1 cellular context compared by ENCODE assay signal in the genomic region with DNA sequence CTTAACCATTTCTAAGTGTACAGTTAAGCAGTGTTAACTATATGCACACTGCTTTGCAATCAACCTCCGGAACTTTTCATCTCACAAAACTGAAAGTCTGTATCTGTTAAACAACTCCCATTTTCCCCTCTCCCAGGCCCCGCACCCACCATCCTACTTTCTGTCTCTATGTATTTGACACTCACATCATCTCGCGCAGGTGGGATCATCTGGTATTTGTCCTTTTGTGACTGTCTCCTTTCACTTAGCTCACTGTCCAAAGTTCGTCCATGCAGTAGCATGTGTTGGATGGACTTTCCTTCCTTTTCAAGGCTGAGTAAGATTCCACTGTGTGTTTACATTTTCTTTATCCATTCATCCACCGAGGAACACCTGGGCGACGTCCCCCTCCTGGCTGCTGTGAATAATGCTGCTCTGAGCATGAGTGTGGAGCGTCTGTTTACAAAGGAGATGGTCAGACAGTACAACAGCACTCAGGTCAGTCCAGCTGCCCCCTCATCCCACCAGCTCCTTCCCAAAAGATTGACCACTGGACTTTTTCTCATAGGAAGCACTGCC.
TF ChIP-seq lines count a peak whose summit lies in the region.

No MANE protein-coding gene starts in this region.

TF ChIP-seq in HepG2, 621 proteins besides CTCF, POLR2A, EP300 and RAD21 (continued from another document and continues in another):
- TF ChIP-seq, protein P1, sequence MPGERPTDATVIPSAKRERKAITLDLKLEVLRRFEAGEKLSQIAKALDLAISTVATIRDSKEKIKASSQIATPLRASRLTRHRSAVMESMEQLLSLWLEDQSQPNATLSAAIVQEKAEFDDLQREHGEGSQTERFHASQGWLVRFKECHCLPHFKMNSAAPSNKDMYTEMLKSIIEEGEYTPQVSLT (CRISPR knock-in tag; IDR thresholded peaks at IDR 0.05; ENCODE audit: borderline replicate concordance, low read depth), result no peak
- TF ChIP-seq SMAD1 (CRISPR knock-in tag; IDR thresholded peaks at IDR 0.05; ENCODE audit: borderline replicate concordance, low read depth) (no peak), ZNF572 (CRISPR knock-in tag; IDR thresholded peaks at IDR 0.05) (no peak), ZNF616 (CRISPR knock-in tag; IDR thresholded peaks at IDR 0.05; ENCODE audit: low read depth) (no peak), ZNF773 (CRISPR knock-in tag; IDR thresholded peaks at IDR 0.05; ENCODE audit: borderline replicate concordance) (no peak), ZC3H4 (CRISPR knock-in tag; IDR thresholded peaks at IDR 0.05; ENCODE audit: borderline replicate concordance) (no peak), ZKSCAN5 (CRISPR knock-in tag; IDR thresholded peaks at IDR 0.05) (no peak), HCFC1 (IDR thresholded peaks at IDR 0.05; ENCODE audit: low read depth, low read length) (no peak), ZNF207 (IDR thresholded peaks at IDR 0.05; ENCODE audit: borderline replicate concordance) (no peak), ZNF788 (CRISPR knock-in tag; IDR thresholded peaks at IDR 0.05; ENCODE audit: borderline replicate concordance) (peak; percentile 81; the same call in 1 of the 2 replicates), ZNF430 (CRISPR knock-in tag; IDR thresholded peaks at IDR 0.05) (no peak), TEAD3 (CRISPR knock-in tag; optimal IDR thresholded peaks at IDR 0.05; ENCODE audit: borderline replicate concordance) (peak; percentile 91), CREM (IDR thresholded peaks at IDR 0.05) (peak; percentile 59; the same call in 1 of the 2 replicates), CREM (CRISPR knock-in tag; IDR thresholded peaks at IDR 0.05) (no peak), SMC3 (IDR thresholded peaks at IDR 0.05; ENCODE audit: low read length) (peak; percentile 63), ZC3H13 (CRISPR knock-in tag; IDR thresholded peaks at IDR 0.05) (0 out of 2 replicates have a peak, but pooled peaks have one; percentile 23), MIER2 (CRISPR knock-in tag; IDR thresholded peaks at IDR 0.05) (0 out of 2 replicates have a peak, but pooled peaks have one; percentile 35), AGO2 (optimal IDR thresholded peaks at IDR 0.05; ENCODE audit: low read depth, low read length) (no peak), ZNF674 (CRISPR knock-in tag; IDR thresholded peaks at IDR 0.05; ENCODE audit: low read depth) (no peak), ZNF549 (CRISPR knock-in tag; IDR thresholded peaks at IDR 0.05) (no peak), FOXA1 (IDR thresholded peaks at IDR 0.05) (no peak), FOXA1 (CRISPR knock-in tag; IDR thresholded peaks at IDR 0.05) (peak; percentile 93), ZNF562 (CRISPR knock-in tag; IDR thresholded peaks at IDR 0.05; ENCODE audit: borderline replicate concordance) (no peak), RFX1 (IDR thresholded peaks at IDR 0.05) (no peak), ZNF83 (CRISPR knock-in tag; IDR thresholded peaks at IDR 0.05; ENCODE audit: borderline replicate concordance) (no peak), ZNF605 (CRISPR knock-in tag; IDR thresholded peaks at IDR 0.05) (no peak), ZNF644 (CRISPR knock-in tag; IDR thresholded peaks at IDR 0.05; ENCODE audit: low read depth) (peak; percentile 62)
- TF ChIP-seq, protein P2, sequence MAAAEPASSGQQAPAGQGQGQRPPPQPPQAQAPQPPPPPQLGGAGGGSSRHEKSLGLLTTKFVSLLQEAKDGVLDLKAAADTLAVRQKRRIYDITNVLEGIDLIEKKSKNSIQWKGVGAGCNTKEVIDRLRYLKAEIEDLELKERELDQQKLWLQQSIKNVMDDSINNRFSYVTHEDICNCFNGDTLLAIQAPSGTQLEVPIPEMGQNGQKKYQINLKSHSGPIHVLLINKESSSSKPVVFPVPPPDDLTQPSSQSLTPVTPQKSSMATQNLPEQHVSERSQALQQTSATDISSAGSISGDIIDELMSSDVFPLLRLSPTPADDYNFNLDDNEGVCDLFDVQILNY (CRISPR knock-in tag; conservative IDR thresholded peaks at IDR 0.05), result no peak
- TF ChIP-seq, protein P3, sequence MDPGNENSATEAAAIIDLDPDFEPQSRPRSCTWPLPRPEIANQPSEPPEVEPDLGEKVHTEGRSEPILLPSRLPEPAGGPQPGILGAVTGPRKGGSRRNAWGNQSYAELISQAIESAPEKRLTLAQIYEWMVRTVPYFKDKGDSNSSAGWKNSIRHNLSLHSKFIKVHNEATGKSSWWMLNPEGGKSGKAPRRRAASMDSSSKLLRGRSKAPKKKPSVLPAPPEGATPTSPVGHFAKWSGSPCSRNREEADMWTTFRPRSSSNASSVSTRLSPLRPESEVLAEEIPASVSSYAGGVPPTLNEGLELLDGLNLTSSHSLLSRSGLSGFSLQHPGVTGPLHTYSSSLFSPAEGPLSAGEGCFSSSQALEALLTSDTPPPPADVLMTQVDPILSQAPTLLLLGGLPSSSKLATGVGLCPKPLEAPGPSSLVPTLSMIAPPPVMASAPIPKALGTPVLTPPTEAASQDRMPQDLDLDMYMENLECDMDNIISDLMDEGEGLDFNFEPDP (CRISPR knock-in tag; conservative IDR thresholded peaks at IDR 0.05), result no peak
- TF ChIP-seq, protein P4, sequence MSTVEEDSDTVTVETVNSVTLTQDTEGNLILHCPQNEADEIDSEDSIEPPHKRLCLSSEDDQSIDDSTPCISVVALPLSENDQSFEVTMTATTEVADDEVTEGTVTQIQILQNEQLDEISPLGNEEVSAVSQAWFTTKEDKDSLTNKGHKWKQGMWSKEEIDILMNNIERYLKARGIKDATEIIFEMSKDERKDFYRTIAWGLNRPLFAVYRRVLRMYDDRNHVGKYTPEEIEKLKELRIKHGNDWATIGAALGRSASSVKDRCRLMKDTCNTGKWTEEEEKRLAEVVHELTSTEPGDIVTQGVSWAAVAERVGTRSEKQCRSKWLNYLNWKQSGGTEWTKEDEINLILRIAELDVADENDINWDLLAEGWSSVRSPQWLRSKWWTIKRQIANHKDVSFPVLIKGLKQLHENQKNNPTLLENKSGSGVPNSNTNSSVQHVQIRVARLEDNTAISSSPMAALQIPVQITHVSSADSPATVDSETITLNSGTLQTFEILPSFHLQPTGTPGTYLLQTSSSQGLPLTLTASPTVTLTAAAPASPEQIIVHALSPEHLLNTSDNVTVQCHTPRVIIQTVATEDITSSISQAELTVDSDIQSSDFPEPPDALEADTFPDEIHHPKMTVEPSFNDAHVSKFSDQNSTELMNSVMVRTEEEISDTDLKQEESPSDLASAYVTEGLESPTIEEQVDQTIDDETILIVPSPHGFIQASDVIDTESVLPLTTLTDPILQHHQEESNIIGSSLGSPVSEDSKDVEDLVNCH (CRISPR knock-in tag; IDR thresholded peaks at IDR 0.05), result no peak
- TF ChIP-seq, protein P5, sequence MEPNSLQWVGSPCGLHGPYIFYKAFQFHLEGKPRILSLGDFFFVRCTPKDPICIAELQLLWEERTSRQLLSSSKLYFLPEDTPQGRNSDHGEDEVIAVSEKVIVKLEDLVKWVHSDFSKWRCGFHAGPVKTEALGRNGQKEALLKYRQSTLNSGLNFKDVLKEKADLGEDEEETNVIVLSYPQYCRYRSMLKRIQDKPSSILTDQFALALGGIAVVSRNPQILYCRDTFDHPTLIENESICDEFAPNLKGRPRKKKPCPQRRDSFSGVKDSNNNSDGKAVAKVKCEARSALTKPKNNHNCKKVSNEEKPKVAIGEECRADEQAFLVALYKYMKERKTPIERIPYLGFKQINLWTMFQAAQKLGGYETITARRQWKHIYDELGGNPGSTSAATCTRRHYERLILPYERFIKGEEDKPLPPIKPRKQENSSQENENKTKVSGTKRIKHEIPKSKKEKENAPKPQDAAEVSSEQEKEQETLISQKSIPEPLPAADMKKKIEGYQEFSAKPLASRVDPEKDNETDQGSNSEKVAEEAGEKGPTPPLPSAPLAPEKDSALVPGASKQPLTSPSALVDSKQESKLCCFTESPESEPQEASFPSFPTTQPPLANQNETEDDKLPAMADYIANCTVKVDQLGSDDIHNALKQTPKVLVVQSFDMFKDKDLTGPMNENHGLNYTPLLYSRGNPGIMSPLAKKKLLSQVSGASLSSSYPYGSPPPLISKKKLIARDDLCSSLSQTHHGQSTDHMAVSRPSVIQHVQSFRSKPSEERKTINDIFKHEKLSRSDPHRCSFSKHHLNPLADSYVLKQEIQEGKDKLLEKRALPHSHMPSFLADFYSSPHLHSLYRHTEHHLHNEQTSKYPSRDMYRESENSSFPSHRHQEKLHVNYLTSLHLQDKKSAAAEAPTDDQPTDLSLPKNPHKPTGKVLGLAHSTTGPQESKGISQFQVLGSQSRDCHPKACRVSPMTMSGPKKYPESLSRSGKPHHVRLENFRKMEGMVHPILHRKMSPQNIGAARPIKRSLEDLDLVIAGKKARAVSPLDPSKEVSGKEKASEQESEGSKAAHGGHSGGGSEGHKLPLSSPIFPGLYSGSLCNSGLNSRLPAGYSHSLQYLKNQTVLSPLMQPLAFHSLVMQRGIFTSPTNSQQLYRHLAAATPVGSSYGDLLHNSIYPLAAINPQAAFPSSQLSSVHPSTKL (CRISPR knock-in tag; IDR thresholded peaks at IDR 0.05), result peak; percentile 86
- TF ChIP-seq, protein P6, sequence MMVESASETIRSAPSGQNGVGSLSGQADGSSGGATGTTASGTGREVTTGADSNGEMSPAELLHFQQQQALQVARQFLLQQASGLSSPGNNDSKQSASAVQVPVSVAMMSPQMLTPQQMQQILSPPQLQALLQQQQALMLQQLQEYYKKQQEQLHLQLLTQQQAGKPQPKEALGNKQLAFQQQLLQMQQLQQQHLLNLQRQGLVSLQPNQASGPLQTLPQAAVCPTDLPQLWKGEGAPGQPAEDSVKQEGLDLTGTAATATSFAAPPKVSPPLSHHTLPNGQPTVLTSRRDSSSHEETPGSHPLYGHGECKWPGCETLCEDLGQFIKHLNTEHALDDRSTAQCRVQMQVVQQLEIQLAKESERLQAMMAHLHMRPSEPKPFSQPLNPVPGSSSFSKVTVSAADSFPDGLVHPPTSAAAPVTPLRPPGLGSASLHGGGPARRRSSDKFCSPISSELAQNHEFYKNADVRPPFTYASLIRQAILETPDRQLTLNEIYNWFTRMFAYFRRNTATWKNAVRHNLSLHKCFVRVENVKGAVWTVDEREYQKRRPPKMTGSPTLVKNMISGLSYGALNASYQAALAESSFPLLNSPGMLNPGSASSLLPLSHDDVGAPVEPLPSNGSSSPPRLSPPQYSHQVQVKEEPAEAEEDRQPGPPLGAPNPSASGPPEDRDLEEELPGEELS (CRISPR knock-in tag; IDR thresholded peaks at IDR 0.05), result peak; percentile 90
- TF ChIP-seq, protein P7, sequence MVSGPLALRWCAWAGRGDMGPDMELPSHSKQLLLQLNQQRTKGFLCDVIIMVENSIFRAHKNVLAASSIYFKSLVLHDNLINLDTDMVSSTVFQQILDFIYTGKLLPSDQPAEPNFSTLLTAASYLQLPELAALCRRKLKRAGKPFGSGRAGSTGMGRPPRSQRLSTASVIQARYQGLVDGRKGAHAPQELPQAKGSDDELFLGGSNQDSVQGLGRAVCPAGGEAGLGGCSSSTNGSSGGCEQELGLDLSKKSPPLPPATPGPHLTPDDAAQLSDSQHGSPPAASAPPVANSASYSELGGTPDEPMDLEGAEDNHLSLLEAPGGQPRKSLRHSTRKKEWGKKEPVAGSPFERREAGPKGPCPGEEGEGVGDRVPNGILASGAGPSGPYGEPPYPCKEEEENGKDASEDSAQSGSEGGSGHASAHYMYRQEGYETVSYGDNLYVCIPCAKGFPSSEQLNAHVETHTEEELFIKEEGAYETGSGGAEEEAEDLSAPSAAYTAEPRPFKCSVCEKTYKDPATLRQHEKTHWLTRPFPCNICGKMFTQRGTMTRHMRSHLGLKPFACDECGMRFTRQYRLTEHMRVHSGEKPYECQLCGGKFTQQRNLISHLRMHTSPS (CRISPR knock-in tag; IDR thresholded peaks at IDR 0.05; ENCODE audit: low read depth), result no peak
- TF ChIP-seq, protein P8, sequence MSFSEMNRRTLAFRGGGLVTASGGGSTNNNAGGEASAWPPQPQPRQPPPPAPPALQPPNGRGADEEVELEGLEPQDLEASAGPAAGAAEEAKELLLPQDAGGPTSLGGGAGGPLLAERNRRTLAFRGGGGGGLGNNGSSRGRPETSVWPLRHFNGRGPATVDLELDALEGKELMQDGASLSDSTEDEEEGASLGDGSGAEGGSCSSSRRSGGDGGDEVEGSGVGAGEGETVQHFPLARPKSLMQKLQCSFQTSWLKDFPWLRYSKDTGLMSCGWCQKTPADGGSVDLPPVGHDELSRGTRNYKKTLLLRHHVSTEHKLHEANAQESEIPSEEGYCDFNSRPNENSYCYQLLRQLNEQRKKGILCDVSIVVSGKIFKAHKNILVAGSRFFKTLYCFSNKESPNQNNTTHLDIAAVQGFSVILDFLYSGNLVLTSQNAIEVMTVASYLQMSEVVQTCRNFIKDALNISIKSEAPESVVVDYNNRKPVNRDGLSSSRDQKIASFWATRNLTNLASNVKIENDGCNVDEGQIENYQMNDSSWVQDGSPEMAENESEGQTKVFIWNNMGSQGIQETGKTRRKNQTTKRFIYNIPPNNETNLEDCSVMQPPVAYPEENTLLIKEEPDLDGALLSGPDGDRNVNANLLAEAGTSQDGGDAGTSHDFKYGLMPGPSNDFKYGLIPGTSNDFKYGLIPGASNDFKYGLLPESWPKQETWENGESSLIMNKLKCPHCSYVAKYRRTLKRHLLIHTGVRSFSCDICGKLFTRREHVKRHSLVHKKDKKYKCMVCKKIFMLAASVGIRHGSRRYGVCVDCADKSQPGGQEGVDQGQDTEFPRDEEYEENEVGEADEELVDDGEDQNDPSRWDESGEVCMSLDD (CRISPR knock-in tag; IDR thresholded peaks at IDR 0.05; ENCODE audit: borderline replicate concordance), result no peak
- TF ChIP-seq, protein P9, sequence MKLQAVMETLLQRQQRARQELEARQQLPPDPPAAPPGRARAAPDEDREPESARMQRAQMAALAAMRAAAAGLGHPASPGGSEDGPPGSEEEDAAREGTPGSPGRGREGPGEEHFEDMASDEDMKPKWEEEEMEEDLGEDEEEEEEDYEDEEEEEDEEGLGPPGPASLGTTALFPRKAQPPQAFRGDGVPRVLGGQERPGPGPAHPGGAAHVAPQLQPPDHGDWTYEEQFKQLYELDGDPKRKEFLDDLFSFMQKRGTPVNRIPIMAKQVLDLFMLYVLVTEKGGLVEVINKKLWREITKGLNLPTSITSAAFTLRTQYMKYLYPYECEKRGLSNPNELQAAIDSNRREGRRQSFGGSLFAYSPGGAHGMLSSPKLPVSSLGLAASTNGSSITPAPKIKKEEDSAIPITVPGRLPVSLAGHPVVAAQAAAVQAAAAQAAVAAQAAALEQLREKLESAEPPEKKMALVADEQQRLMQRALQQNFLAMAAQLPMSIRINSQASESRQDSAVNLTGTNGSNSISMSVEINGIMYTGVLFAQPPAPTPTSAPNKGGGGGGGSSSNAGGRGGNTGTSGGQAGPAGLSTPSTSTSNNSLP (IDR thresholded peaks at IDR 0.05; ENCODE audit: low read depth, low read length), result peak; percentile 91
- TF ChIP-seq, protein P10, sequence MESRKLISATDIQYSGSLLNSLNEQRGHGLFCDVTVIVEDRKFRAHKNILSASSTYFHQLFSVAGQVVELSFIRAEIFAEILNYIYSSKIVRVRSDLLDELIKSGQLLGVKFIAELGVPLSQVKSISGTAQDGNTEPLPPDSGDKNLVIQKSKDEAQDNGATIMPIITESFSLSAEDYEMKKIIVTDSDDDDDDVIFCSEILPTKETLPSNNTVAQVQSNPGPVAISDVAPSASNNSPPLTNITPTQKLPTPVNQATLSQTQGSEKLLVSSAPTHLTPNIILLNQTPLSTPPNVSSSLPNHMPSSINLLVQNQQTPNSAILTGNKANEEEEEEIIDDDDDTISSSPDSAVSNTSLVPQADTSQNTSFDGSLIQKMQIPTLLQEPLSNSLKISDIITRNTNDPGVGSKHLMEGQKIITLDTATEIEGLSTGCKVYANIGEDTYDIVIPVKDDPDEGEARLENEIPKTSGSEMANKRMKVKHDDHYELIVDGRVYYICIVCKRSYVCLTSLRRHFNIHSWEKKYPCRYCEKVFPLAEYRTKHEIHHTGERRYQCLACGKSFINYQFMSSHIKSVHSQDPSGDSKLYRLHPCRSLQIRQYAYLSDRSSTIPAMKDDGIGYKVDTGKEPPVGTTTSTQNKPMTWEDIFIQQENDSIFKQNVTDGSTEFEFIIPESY (CRISPR knock-in tag; IDR thresholded peaks at IDR 0.05), result peak; percentile 91
